In the genomic region with DNA sequence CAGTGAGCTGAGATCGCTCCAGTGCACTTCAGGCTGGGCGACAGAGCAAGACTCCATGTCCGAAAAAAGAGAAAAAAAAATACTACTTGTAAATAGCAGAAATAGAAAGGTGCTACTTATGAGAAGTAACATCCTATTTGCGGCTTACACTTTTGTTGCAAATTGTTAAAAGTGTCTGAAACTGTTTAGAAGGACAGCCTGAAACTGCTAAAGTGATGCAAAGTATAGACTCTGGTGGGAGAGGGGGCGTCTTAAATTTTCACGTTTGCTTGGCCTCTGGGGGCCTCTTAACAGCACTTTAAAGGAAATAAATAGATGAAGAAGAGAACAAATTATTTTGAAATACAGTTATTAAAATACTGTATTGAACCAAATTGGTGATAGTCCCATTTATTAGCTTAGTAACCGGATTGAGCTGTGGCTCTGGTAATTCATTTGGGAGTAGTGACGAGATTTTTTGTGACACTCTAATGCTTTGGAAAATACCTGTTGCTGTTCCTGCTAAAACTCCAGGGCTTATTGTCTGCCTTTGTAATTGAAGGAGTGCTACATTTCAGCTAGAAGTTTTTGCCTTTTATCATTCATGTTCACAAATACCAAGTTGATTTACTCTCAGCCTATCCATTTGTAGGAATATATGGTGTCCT, we compare ENCODE assay signal across 21 cellular contexts. TPM values are rescaled to one million over a fixed set of nuclear protein-coding genes. Genes with fewer than 3 reads are reported as not detected.
DNase-seq lines count a peak whose midpoint lies in the region; ATAC-seq and TF ChIP-seq lines count a peak whose summit lies in the region.
"Had no signal": no experiment of that assay in that cellular context is flagged by ENCODE, and none has a peak within 500 bp of the region (broad histone marks: within the 10 kb centered on the region; RNA-seq: fewer than 3 reads in every experiment).

No MANE protein-coding gene starts in this region.

- H3K4me1 Mint-ChIP-seq in activated naive CD8-positive, alpha-beta T cell treated with anti-CD3 and anti-CD28 coated beads, Interleukin-2, amount 10 ng/mL, durations not matched to agents 7 days and 5 days: peaks cover 34% of the 10 kb centered on the region
- peaks cover 53% of the 10 kb centered on the region for H3K4me1 Mint-ChIP-seq in activated naive CD8-positive, alpha-beta T cell treated with anti-CD3 and anti-CD28 coated beads, Interleukin-2, amount 50 U/mL, for 24 hours
- peaks cover 27% of the 10 kb centered on the region for H3K4me1 Mint-ChIP-seq in memory B cell

- H3K36me3 Mint-ChIP-seq in activated naive CD8-positive, alpha-beta T cell treated with anti-CD3 and anti-CD28 coated beads, Interleukin-2, amount 10 ng/mL, durations not matched to agents 7 days and 5 days: peaks cover 19% of the 10 kb centered on the region
- peaks cover 23% of the 10 kb centered on the region for H3K36me3 Mint-ChIP-seq in activated naive CD8-positive, alpha-beta T cell treated with anti-CD3 and anti-CD28 coated beads, Interleukin-2, amount 50 U/mL, for 24 hours (ENCODE audit: low read depth)
- H3K36me3 Mint-ChIP-seq in memory B cell: peaks cover 5% of the 10 kb centered on the region

- 82 to 84% methylated on average over 8 of the region's 8 CpGs for WGBS in thyroid gland, 2 donors

- intact Hi-C loops in OCI-LY7 (cut with micrococcal nuclease; ENCODE audit: unreplicated experiment) (loop anchor here (5.0 kb wide), 1 partner anchor 37 kb away; no protein-coding TSS in a partner anchor), thyroid gland (cut with DNase I) (no loop called here), Right ventricle myocardium inferior (cut with DNase I) (no loop called here)

- H3K4me3 ChIP-seq in OCI-LY7 (ENCODE audit: low read depth, low read length, poor library complexity, severe bottlenecking) (no peak overlapping the region), thyroid gland (replicated peaks in 1 of 3) (no peak overlapping the region)
- H3K4me3 ChIP-seq: A549, heart right ventricle, left lung, neural progenitor cell, skin epidermis, tibial artery had no signal

- H3K9me3 Mint-ChIP-seq in activated naive CD8-positive, alpha-beta T cell treated with anti-CD3 and anti-CD28 coated beads, Interleukin-2, amount 10 ng/mL, durations not matched to agents 7 days and 5 days: no peaks in the 10 kb centered on the region
- no peaks in the 10 kb centered on the region for H3K9me3 Mint-ChIP-seq in activated naive CD8-positive, alpha-beta T cell treated with anti-CD3 and anti-CD28 coated beads, Interleukin-2, amount 50 U/mL, for 24 hours
- H3K9me3 Mint-ChIP-seq in memory B cell: no peaks in the 10 kb centered on the region

- BruUV-seq in OCI-LY7 (replicated peaks; lab: Mats Ljungman, UMichigan): no TSS peak

- TF ChIP-seq CTCF in OCI-LY7 (conservative IDR thresholded peaks at IDR 0.05; ENCODE audit: low read length) (no peak), thyroid gland (IDR thresholded peaks at IDR 0.05) (no peak)

- no peak for TF ChIP-seq POLR2A in thyroid gland (IDR thresholded peaks at IDR 0.05)

- H3K27ac Mint-ChIP-seq in activated naive CD8-positive, alpha-beta T cell treated with anti-CD3 and anti-CD28 coated beads, Interleukin-2, amount 10 ng/mL, durations not matched to agents 7 days and 5 days: peak overlapping the region; percentile 39
- no peak overlapping the region for H3K27ac Mint-ChIP-seq in activated naive CD8-positive, alpha-beta T cell treated with anti-CD3 and anti-CD28 coated beads, Interleukin-2, amount 50 U/mL, for 24 hours
- peak overlapping the region; percentile 51 for H3K27ac Mint-ChIP-seq in memory B cell
- H3K27ac Mint-ChIP-seq: neural progenitor cell, progenitor cell of endocrine pancreas had no signal

- H3K4me2 ChIP-seq in OCI-LY7 (ENCODE audit: low read length): peak overlapping the region; percentile 44
- H3K4me2 ChIP-seq: A549, neural progenitor cell had no signal

- POLR2A ChIA-PET in activated naive CD8-positive, alpha-beta T cell treated with anti-CD3 and anti-CD28 coated beads, Interleukin-2, amount 10 ng/mL, durations not matched to agents 7 days and 5 days (lab: Charles Lee): no interaction called here
- POLR2A ChIA-PET in OCI-LY7 (lab: Charles Lee): interaction anchor here (0.6 to 1.6 kb wide), 3 partner anchors 9 to 736 kb away, joined by 3 to 5 read pairs (median 3); no protein-coding TSS in a partner anchor

- ATAC-seq in activated naive CD8-positive, alpha-beta T cell treated with anti-CD3 and anti-CD28 coated beads, Interleukin-2, amount 10 ng/mL, durations not matched to agents 7 days and 5 days (ENCODE audit: low read depth): no peak
- ATAC-seq in activated naive CD8-positive, alpha-beta T cell treated with anti-CD3 and anti-CD28 coated beads, Interleukin-2, amount 50 U/mL, for 24 hours: no peak
- ATAC-seq in memory B cell (ENCODE audit: low read depth) (no peak), GM18870 (IDR thresholded peaks at IDR 0.05; ENCODE audit: unreplicated experiment) (no peak), Right ventricle myocardium inferior (no peak)
- ATAC-seq: left lung had no signal

- no peaks in the 10 kb centered on the region for H3K9me2 ChIP-seq in OCI-LY7 (ENCODE audit: insufficient read depth, low read length)

- no peak overlapping the region for H2AFZ ChIP-seq in OCI-LY7 (ENCODE audit: low read length)
- H2AFZ ChIP-seq: neural progenitor cell had no signal

- H3K4me3 Mint-ChIP-seq in activated naive CD8-positive, alpha-beta T cell treated with anti-CD3 and anti-CD28 coated beads, Interleukin-2, amount 10 ng/mL, durations not matched to agents 7 days and 5 days: no peak overlapping the region
- H3K4me3 Mint-ChIP-seq in activated naive CD8-positive, alpha-beta T cell treated with anti-CD3 and anti-CD28 coated beads, Interleukin-2, amount 50 U/mL, for 24 hours: no peak overlapping the region
- no peak overlapping the region for H3K4me3 Mint-ChIP-seq in memory B cell
- H3K4me3 Mint-ChIP-seq: neural progenitor cell had no signal

- H3K79me2 ChIP-seq in OCI-LY7 (ENCODE audit: insufficient read depth, low read depth, low read length): peaks cover 70% of the 10 kb centered on the region

- H3K27me3 ChIP-seq in thyroid gland: no peaks in the 10 kb centered on the region
- H3K27me3 ChIP-seq: BE2C, heart right ventricle, left lung, neural progenitor cell, tibial artery had no signal

- H3K27me3 Mint-ChIP-seq in activated naive CD8-positive, alpha-beta T cell treated with anti-CD3 and anti-CD28 coated beads, Interleukin-2, amount 10 ng/mL, durations not matched to agents 7 days and 5 days: no peaks in the 10 kb centered on the region
- H3K27me3 Mint-ChIP-seq in activated naive CD8-positive, alpha-beta T cell treated with anti-CD3 and anti-CD28 coated beads, Interleukin-2, amount 50 U/mL, for 24 hours: no peaks in the 10 kb centered on the region
- H3K27me3 Mint-ChIP-seq in memory B cell: no peaks in the 10 kb centered on the region
- H3K27me3 Mint-ChIP-seq: progenitor cell of endocrine pancreas had no signal

- peaks cover 26% of the 10 kb centered on the region for H3K36me3 ChIP-seq in OCI-LY7 (ENCODE audit: insufficient read depth, low read length)
- no peaks in the 10 kb centered on the region for H3K36me3 ChIP-seq in thyroid gland
- H3K36me3 ChIP-seq: left lung, neural progenitor cell, tibial artery had no signal

- peaks cover 39% of the 10 kb centered on the region for H3K4me1 ChIP-seq in OCI-LY7 (ENCODE audit: insufficient read depth, low read length, poor library complexity, severe bottlenecking)
- H3K4me1 ChIP-seq in thyroid gland: peaks cover 7 to 30% of the 10 kb centered on the region in 2 donors
- H3K4me1 ChIP-seq: BE2C had no signal

- peaks cover 8% of the 10 kb centered on the region; the same call in 1 of the 2 replicates for H4K20me1 ChIP-seq in OCI-LY7 (ENCODE audit: insufficient read depth, low read length)

- no peak for DNase-seq in activated naive CD8-positive, alpha-beta T cell treated with anti-CD3 and anti-CD28 coated beads, Interleukin-2, amount 10 ng/mL, durations not matched to agents 7 days and 5 days
- DNase-seq in activated naive CD8-positive, alpha-beta T cell treated with anti-CD3 and anti-CD28 coated beads, Interleukin-2, amount 50 U/mL, for 24 hours: no peak
- DNase-seq in OCI-LY7 (ENCODE audit: low spot score) (no peak), memory B cell (ENCODE audit: low spot score in 2 of 2) (no peak), NK-92 (lab: John Stamatoyannopoulos, UW; ENCODE audit: unreplicated experiment) (no peak), thyroid gland (no peak), Right ventricle myocardium inferior (ENCODE audit: missing footprints) (no peak)
- DNase-seq: activated naive CD4-positive, alpha-beta T cell treated with anti-CD3 and anti-CD28 coated beads, Interleukin-2, amount 50 U/mL, for 16 hours; BE2C; heart right ventricle; left lung; NCI-H187; stimulated activated CD4-positive, alpha-beta T cell treated with anti-CD3 and anti-CD28 coated beads, Interleukin-2, amount 100 ng/mL, for 24 hours; stimulated activated naive CD4-positive, alpha-beta T cell treated with Interleukin-2 at 50 U/mL for 16 hours; tibial artery had no signal

- H3K27ac ChIP-seq in OCI-LY7 (ENCODE audit: low read depth, low read length, poor library complexity, severe bottlenecking) (peak overlapping the region; percentile 8), thyroid gland (no peak overlapping the region)
- H3K27ac ChIP-seq: A549, left lung, neural progenitor cell, tibial artery had no signal

- CTCF ChIA-PET in OCI-LY7 (lab: Charles Lee; ENCODE audit: unreplicated experiment): no interaction called here

- H3K9me3 ChIP-seq in OCI-LY7 (ENCODE audit: low read length): no peaks in the 10 kb centered on the region
- H3K9me3 ChIP-seq in thyroid gland: no peaks in the 10 kb centered on the region
- H3K9me3 ChIP-seq: A549, BE2C, left lung, tibial artery had no signal

RNA-seq across cellular contexts. Expression of a gene that starts 6.1 kb away (rescaled TPM):
- total RNA-seq in activated naive CD8-positive, alpha-beta T cell treated with anti-CD3 and anti-CD28 coated beads, Interleukin-2, amount 10 ng/mL, durations not matched to agents 7 days and 5 days: 10 to 100 TPM; 21.3 to 23.2 TPM
- total RNA-seq in OCI-LY7 (2014; rRNA removed; shearing (Covaris generic)): 23.7 and 25.5 TPM in 2 replicates
- total RNA-seq in OCI-LY7 (2022): 23.4 and 32.9 TPM in 2 replicates
- total RNA-seq in thyroid gland: 10 to 100 TPM; 21.3 to 36.2 (median 24.0) TPM
- total RNA-seq in Right ventricle myocardium inferior: 9.7 TPM

RNA-seq across cellular contexts. Expression of a gene that starts 55.0 kb away (rescaled TPM):
- under 1 TPM; 0.20 to 0.55 TPM for total RNA-seq in activated naive CD8-positive, alpha-beta T cell treated with anti-CD3 and anti-CD28 coated beads, Interleukin-2, amount 10 ng/mL, durations not matched to agents 7 days and 5 days
- 0.09 TPM in 1 of 2 replicates, not detected in the other for total RNA-seq in OCI-LY7 (2014; rRNA removed; shearing (Covaris generic))
- total RNA-seq in OCI-LY7 (2022) (not detected in 2 replicates), thyroid gland (under 1 TPM in 2 of 4 donors, not detected in 2; 0.22 to 0.42 TPM), Right ventricle myocardium inferior (not detected)
- total RNA-seq: epithelial cell of proximal tubule, left lung had no signal
